In the genomic region with DNA sequence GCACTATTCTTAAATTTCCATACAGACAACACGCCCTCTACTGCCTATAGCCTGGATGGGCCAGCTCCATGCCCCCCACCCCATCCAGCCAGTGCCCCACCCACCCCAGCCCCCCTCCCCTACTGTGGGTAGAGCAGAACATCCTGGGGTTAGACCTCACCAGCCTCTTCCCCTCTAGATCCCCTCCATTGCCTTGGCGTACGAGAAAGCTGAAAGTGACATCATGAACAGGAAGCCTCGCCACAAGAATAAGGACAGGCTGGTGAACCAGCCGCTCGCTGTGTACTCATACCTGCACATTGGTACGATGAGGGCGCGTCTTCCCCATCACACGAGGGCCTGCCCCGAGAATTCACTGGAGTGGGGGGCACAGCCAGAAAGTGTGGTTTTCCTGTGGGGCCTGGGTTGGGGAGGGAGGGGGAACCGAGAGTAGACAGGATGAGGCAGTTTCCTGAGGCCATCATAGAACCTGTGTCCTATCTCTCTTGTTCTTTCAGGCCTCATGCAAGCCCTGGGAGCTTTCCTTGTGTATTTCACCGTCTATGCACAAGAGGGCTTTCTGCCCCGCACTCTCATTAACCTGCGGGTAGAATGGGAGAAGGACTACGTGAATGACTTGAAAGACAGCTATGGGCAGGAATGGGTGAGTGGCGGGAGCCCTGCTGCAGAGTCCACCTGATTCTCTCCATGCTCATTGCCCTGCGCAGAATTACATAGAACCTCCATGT, we compare ENCODE assay signal across 8 cellular contexts. TPM values are rescaled to one million over a fixed set of nuclear protein-coding genes. Genes with fewer than 3 reads are reported as not detected.
A peak's percentile ranks its signal among the peaks of the same experiment; 100 is the strongest.
DNase-seq lines count a peak whose midpoint lies in the region; ATAC-seq and TF ChIP-seq lines count a peak whose summit lies in the region.

No MANE protein-coding gene starts in this region.

- H3K36me3 Mint-ChIP-seq in immature natural killer cell: no peaks in the 10 kb centered on the region

- peak; percentile 18 for TF ChIP-seq CTCF in GM12873 (IDR thresholded peaks at IDR 0.05; ENCODE audit: insufficient read depth, low read depth, low read length, missing control alignments)

- peaks cover 13 to 21% of the 10 kb centered on the region in 2 donors for H3K4me1 Mint-ChIP-seq in immature natural killer cell

- H3K27ac Mint-ChIP-seq in immature natural killer cell: peak overlapping the region in 4 of 6 donors; percentile 62 to 76 (median 70)

- in situ Hi-C loops in ACHN (cut with HindIII; ENCODE audit: low pct_ligation_motif_present, low pct_unique_long_range_greater_than_20kb, low sequenced_read_pairs): no loop called here

- H3K4me3 Mint-ChIP-seq in immature natural killer cell: peak overlapping the region; percentile 71 to 86 (median 77)

- H3K9me3 Mint-ChIP-seq in immature natural killer cell: no peaks in the 10 kb centered on the region

- peak; percentile 68 for ATAC-seq in HG02884 (IDR thresholded peaks at IDR 0.05; ENCODE audit: unreplicated experiment)

- peaks cover 0 to 6% (median 3%) of the 10 kb centered on the region in 3 donors for H3K27me3 Mint-ChIP-seq in immature natural killer cell (ENCODE audit: low read depth in 3 of 3)

- DNase-seq in activated CD4-positive, CD25-positive, alpha-beta regulatory T cell treated with anti-CD3 and anti-CD28 coated beads, Interleukin-2, amount 50 U/mL, for 72 hours: peak; percentile 42
- DNase-seq in immature natural killer cell (peak; percentile 46 to 58 (median 57)), NCI-H526 treated with DMSO at 0.1 percent for 48 hours (lab: John Stamatoyannopoulos, UW) (no peak), SW 1271 (lab: John Stamatoyannopoulos, UW) (no peak), nucleus accumbens (lab: John Stamatoyannopoulos, UW) (no peak), ACHN (no peak)

RNA-seq across cellular contexts. Expression of gene ATP12A, which starts 29.1 kb away (rescaled TPM):
- not detected for polyA plus RNA-seq in immature natural killer cell

RNA-seq across cellular contexts. Expression of gene RNF17, which starts 54.6 kb away (rescaled TPM):
- not detected for polyA plus RNA-seq in immature natural killer cell

Comparison
In these comparisons a context has a peak if more than half of its experiments do, and no peak if none do; other contexts are left out.
1. DNase-seq: peak in activated CD4-positive, CD25-positive, alpha-beta regulatory T cell treated with anti-CD3 and anti-CD28 coated beads, Interleukin-2, amount 50 U/mL, for 72 hours (single experiment) and immature natural killer cell (3 of 3); none in NCI-H526 treated with DMSO at 0.1 percent for 48 hours (single experiment), SW 1271 (0 of 2), nucleus accumbens (0 of 56) and ACHN (single experiment).